Comparison of ENCODE assay signal across 21 cellular contexts in genomic region chr5:124461110-124461509, GRCh38.
"Had no signal": no experiment of that assay in that cellular context is flagged by ENCODE, and none has a peak within 500 bp of the region (broad histone marks: within the 10 kb centered on the region; RNA-seq: fewer than 3 reads in every experiment).

No MANE protein-coding gene starts in this region.

- H3K27ac Mint-ChIP-seq: activated naive CD8-positive, alpha-beta T cell treated with anti-CD3 and anti-CD28 coated beads for 36 hours; activated T-helper 17 cell treated with anti-CD3 and anti-CD28 coated beads, Interleukin-2, amount 50 U/mL, for 72 hours; stimulated activated effector memory CD8-positive, alpha-beta T cell treated with anti-CD3 and anti-CD28 coated beads, Interleukin-12 subunit alpha, Interleukin-12 subunit beta, amount 100 ng/mL, for 72 hours had no signal

- H3K4me1 ChIP-seq: lower lobe of right lung had no signal

- H3K9me3 ChIP-seq: lower lobe of right lung, mucosa of descending colon had no signal

- H3K4me1 Mint-ChIP-seq: activated T-helper 17 cell treated with anti-CD3 and anti-CD28 coated beads, Interleukin-2, amount 50 U/mL, for 72 hours; stimulated activated effector memory CD8-positive, alpha-beta T cell treated with anti-CD3 and anti-CD28 coated beads, Interleukin-12 subunit alpha, Interleukin-12 subunit beta, amount 100 ng/mL, for 72 hours had no signal

- H3K4me3 Mint-ChIP-seq: activated naive CD8-positive, alpha-beta T cell treated with anti-CD3 and anti-CD28 coated beads for 36 hours; activated T-helper 17 cell treated with anti-CD3 and anti-CD28 coated beads, Interleukin-2, amount 50 U/mL, for 72 hours; stimulated activated effector memory CD8-positive, alpha-beta T cell treated with anti-CD3 and anti-CD28 coated beads, Interleukin-12 subunit alpha, Interleukin-12 subunit beta, amount 100 ng/mL, for 72 hours had no signal

- H3K36me3 ChIP-seq: lower lobe of right lung had no signal

- H3K27ac ChIP-seq: lower lobe of right lung had no signal

- H3K4me3 ChIP-seq: lower lobe of right lung, mucosa of descending colon had no signal

- H3K36me3 Mint-ChIP-seq: activated naive CD8-positive, alpha-beta T cell treated with anti-CD3 and anti-CD28 coated beads for 36 hours; stimulated activated effector memory CD8-positive, alpha-beta T cell treated with anti-CD3 and anti-CD28 coated beads, Interleukin-12 subunit alpha, Interleukin-12 subunit beta, amount 100 ng/mL, for 72 hours had no signal

- DNase-seq: activated CD4-positive, alpha-beta T cell treated with anti-CD3 and anti-CD28 coated beads for 1 hour; activated CD4-positive, alpha-beta T cell treated with anti-CD3 and anti-CD28 coated beads, Interleukin-2, amount 50 U/mL, for 1 hour; activated naive CD4-positive, alpha-beta T cell treated with Interleukin-2 at 50 U/mL for 16 hours; activated naive CD8-positive, alpha-beta T cell treated with anti-CD3 and anti-CD28 coated beads for 36 hours; activated T-cell treated with anti-CD3 and anti-CD28 coated beads, Interleukin-2, amount 50 U/mL, for 1 hour; cortex of kidney; effector CD4-positive, alpha-beta T cell; erythroblast; kidney; lower lobe of right lung; mesendoderm; mucosa of descending colon; nephron progenitor cell; posterior cingulate gyrus; small intestine; stimulated activated CD4-positive, alpha-beta T cell treated with anti-CD3 and anti-CD28 coated beads, Interleukin-2, amount 100 ng/mL, for 24 hours; T-helper 1 cell had no signal

- ATAC-seq: activated T-helper 17 cell treated with anti-CD3 and anti-CD28 coated beads, Interleukin-2, amount 50 U/mL, for 72 hours; left lobe of liver; lower lobe of right lung; mucosa of descending colon; sciatic nerve; stimulated activated effector memory CD8-positive, alpha-beta T cell treated with anti-CD3 and anti-CD28 coated beads, Interleukin-12 subunit alpha, Interleukin-12 subunit beta, amount 100 ng/mL, for 72 hours had no signal
